ENCODE assay signal across 16 cellular contexts in genomic region chr12:4025420-4026358, GRCh38.
A peak's percentile ranks its signal among the peaks of the same experiment; 100 is the strongest.
DNase-seq lines count a peak whose midpoint lies in the region; ATAC-seq and TF ChIP-seq lines count a peak whose summit lies in the region.
"Had no signal": no experiment of that assay in that cellular context is flagged by ENCODE, and none has a peak within 500 bp of the region (broad histone marks: within the 10 kb centered on the region; RNA-seq: fewer than 3 reads in every experiment).

No MANE protein-coding gene starts in this region.

- no peaks in the 10 kb centered on the region for H3K9me3 Mint-ChIP-seq in Caco-2 (ENCODE audit: unreplicated experiment)
- peaks cover 6% of the 10 kb centered on the region for H3K9me3 Mint-ChIP-seq in glutamatergic neuron (ENCODE audit: unreplicated experiment)
- H3K9me3 Mint-ChIP-seq: activated T-cell treated with anti-CD3 and anti-CD28 coated beads, Interleukin-2, amount 50 U/mL, for 4 hours had no signal

- H3K4me1 Mint-ChIP-seq in Caco-2 (ENCODE audit: low read depth, unreplicated experiment) (peaks cover 55% of the 10 kb centered on the region), glutamatergic neuron (ENCODE audit: low read depth, unreplicated experiment) (peaks cover 16% of the 10 kb centered on the region)

- H3K27me3 ChIP-seq in Caco-2 (replicated peaks; ENCODE audit: control insufficient read depth, insufficient read depth, low read length) = no peaks in the 10 kb centered on the region

- CTCF ChIA-PET in Caco-2 (lab: Charles Lee) = interaction anchor here (0.7 to 1.1 kb wide), 2 partner anchors 10 to 251 kb away, joined by 5 to 6 read pairs; no protein-coding TSS in a partner anchor

- TF ChIP-seq CTCF in Caco-2 (IDR thresholded peaks at IDR 0.05; ENCODE audit: insufficient read depth in 1 of 2, low read depth in 1 of 2, low read length in 1 of 2, severe bottlenecking in 1 of 2, unreplicated experiment in 1 of 2) (no peak), glutamatergic neuron (IDR thresholded peaks at IDR 0.05; ENCODE audit: partially characterized antibody, unreplicated experiment) (no peak)

- peak overlapping the region; percentile 82 for H3K27ac ChIP-seq in mesodermal cell (ENCODE audit: low read depth, low read length, severe bottlenecking)

- H3K36me3 ChIP-seq in Caco-2 (ENCODE audit: control insufficient read depth, insufficient read depth, low read length) (no peaks in the 10 kb centered on the region), mesodermal cell (ENCODE audit: control insufficient read depth, insufficient read depth, low read length) (no peaks in the 10 kb centered on the region)

- H3K27ac Mint-ChIP-seq in Caco-2 (ENCODE audit: unreplicated experiment) (peak overlapping the region; percentile 39), glutamatergic neuron (ENCODE audit: unreplicated experiment) (peak overlapping the region; percentile 11)

- intact Hi-C loops in Caco-2 (cut with micrococcal nuclease; ENCODE audit: unreplicated experiment) = no loop called here

- H3K4me1 ChIP-seq in Caco-2 = peaks cover 19% of the 10 kb centered on the region
- H3K4me1 ChIP-seq in mesodermal cell (ENCODE audit: control insufficient read depth, insufficient read depth, low read length, poor library complexity, severe bottlenecking) = peaks cover 26% of the 10 kb centered on the region

- no peak overlapping the region for H3K4me3 Mint-ChIP-seq in Caco-2 (ENCODE audit: unreplicated experiment)
- H3K4me3 Mint-ChIP-seq in glutamatergic neuron (ENCODE audit: unreplicated experiment) = no peak overlapping the region
- H3K4me3 Mint-ChIP-seq: activated T-cell treated with anti-CD3 and anti-CD28 coated beads, Interleukin-2, amount 50 U/mL, for 4 hours had no signal

- no peak for ATAC-seq in GM18519 (IDR thresholded peaks at IDR 0.05; ENCODE audit: low FRiP score, unreplicated experiment)
- ATAC-seq: activated T-cell treated with anti-CD3 and anti-CD28 coated beads, Interleukin-2, amount 50 U/mL, for 4 hours; esophagus mucosa had no signal

- H3K9me3 ChIP-seq in Caco-2 (no peaks in the 10 kb centered on the region), mesodermal cell (ENCODE audit: control insufficient read depth, low read length) (no peaks in the 10 kb centered on the region)

- no TSS peak for BruUV-seq in Caco-2 (replicated peaks; lab: Mats Ljungman, UMichigan)

- DNase-seq in Caco-2 (no peak), M059J (ENCODE audit: low read depth) (peak; percentile 23), glutamatergic neuron (no peak), NCI-H82 (lab: John Stamatoyannopoulos, UW) (no peak), DMS 273 (lab: John Stamatoyannopoulos, UW; ENCODE audit: unreplicated experiment) (no peak), HUDEP-2 (lab: John Stamatoyannopoulos, UW; ENCODE audit: unreplicated experiment in 76 of 76) (no peak)
- DNase-seq: activated T-cell treated with anti-CD3 and anti-CD28 coated beads, Interleukin-2, amount 50 U/mL, for 4 hours; DMS153; Kasumi-1; midbrain; NCI-H146; NCI-H446 treated with DMSO at 0.1 percent for 48 hours; stimulated activated CD4-positive, alpha-beta T cell treated with anti-CD3 and anti-CD28 coated beads, Interleukin-15, amount 100 ng/mL, for 24 hours had no signal

- H3K36me3 Mint-ChIP-seq in Caco-2 (ENCODE audit: insufficient read depth, unreplicated experiment) (no peaks in the 10 kb centered on the region), glutamatergic neuron (ENCODE audit: unreplicated experiment) (peaks cover 5% of the 10 kb centered on the region)

- H3K4me3 ChIP-seq in Caco-2 (ENCODE audit: low read depth, low read length) (no peak overlapping the region), mesodermal cell (ENCODE audit: extremely low read depth, insufficient read depth, low read length, poor library complexity, severe bottlenecking) (no peak overlapping the region)

- POLR2A ChIA-PET in Caco-2 (lab: Charles Lee) = no interaction called here

- 20 to 21% methylated on average over 19 to 22 of the region's 23 CpGs for whole genome bisulfite sequencing in mesodermal cell (ENCODE audit: insufficient coverage in 2 of 2), 2 experiments

- H3K27me3 Mint-ChIP-seq in Caco-2 (ENCODE audit: insufficient read depth, unreplicated experiment) = no peaks in the 10 kb centered on the region
- peaks cover 11% of the 10 kb centered on the region for H3K27me3 Mint-ChIP-seq in glutamatergic neuron (ENCODE audit: unreplicated experiment)
